Comparison of ENCODE assay signal across 8 cellular contexts in genomic region chr22:17258015-17258827, GRCh38. TPM values are rescaled to one million over a fixed set of nuclear protein-coding genes. Genes with fewer than 3 reads are reported as not detected.
DNase-seq lines count a peak whose midpoint lies in the region; ATAC-seq, FAIRE-seq and TF ChIP-seq lines count a peak whose summit lies in the region.

No MANE protein-coding gene starts in this region.

- no peaks in the 10 kb centered on the region for H3K36me3 ChIP-seq in H7 (replicated peaks; ENCODE audit: control insufficient read depth, insufficient read depth, low read length)

- DNase-seq in GM12892 (ENCODE audit: insufficient read length): peak; percentile 67
- peak; percentile 85 for DNase-seq in H7
- DNase-seq in M059J (ENCODE audit: low read depth): peak; percentile 77
- peak; percentile 80 for DNase-seq in RPMI8226
- peak; percentile 61 for DNase-seq in activated naive CD8-positive, alpha-beta T cell treated with anti-CD3 and anti-CD28 coated beads, Interleukin-2, amount 50 U/mL, for 24 hours
- DNase-seq in stimulated activated CD4-positive, alpha-beta T cell treated with anti-CD3 and anti-CD28 coated beads, TNF-alpha, amount 100 ng/mL, for 48 hours (ENCODE audit: low read depth in 3 of 3): peak; percentile 42 to 60 (median 50)
- DNase-seq in GDM1 (lab: John Stamatoyannopoulos, UW): no peak

- peak overlapping the region; percentile 12 for H3K27ac Mint-ChIP-seq in activated naive CD8-positive, alpha-beta T cell treated with anti-CD3 and anti-CD28 coated beads, Interleukin-2, amount 50 U/mL, for 24 hours

- TF ChIP-seq POLR2A in GM12892 (IDR thresholded peaks at IDR 0.05; ENCODE audit: low read depth, low read length): no peak

- H3K27me3 ChIP-seq in H7 (ENCODE audit: control insufficient read depth, insufficient read depth, low read length) (no peaks in the 10 kb centered on the region), layer of hippocampus (ENCODE audit: control insufficient read depth, insufficient read depth, low read length) (no peaks in the 10 kb centered on the region)

- no peak overlapping the region for H3K4me3 ChIP-seq in H7 (ENCODE audit: insufficient read depth, low read depth, low read length)

- ATAC-seq in activated naive CD8-positive, alpha-beta T cell treated with anti-CD3 and anti-CD28 coated beads, Interleukin-2, amount 50 U/mL, for 24 hours: peak; percentile 94

- peaks cover 20% of the 10 kb centered on the region for H3K4me1 Mint-ChIP-seq in activated naive CD8-positive, alpha-beta T cell treated with anti-CD3 and anti-CD28 coated beads, Interleukin-2, amount 50 U/mL, for 24 hours

- no peaks in the 10 kb centered on the region for H3K27me3 Mint-ChIP-seq in activated naive CD8-positive, alpha-beta T cell treated with anti-CD3 and anti-CD28 coated beads, Interleukin-2, amount 50 U/mL, for 24 hours

- no peak overlapping the region for H3K4me3 Mint-ChIP-seq in activated naive CD8-positive, alpha-beta T cell treated with anti-CD3 and anti-CD28 coated beads, Interleukin-2, amount 50 U/mL, for 24 hours

- H3K27ac ChIP-seq in layer of hippocampus (ENCODE audit: low read depth, low read length): peak overlapping the region; percentile 32

- H3K36me3 Mint-ChIP-seq in activated naive CD8-positive, alpha-beta T cell treated with anti-CD3 and anti-CD28 coated beads, Interleukin-2, amount 50 U/mL, for 24 hours (ENCODE audit: low read depth): no peaks in the 10 kb centered on the region

- H3K9me3 Mint-ChIP-seq in activated naive CD8-positive, alpha-beta T cell treated with anti-CD3 and anti-CD28 coated beads, Interleukin-2, amount 50 U/mL, for 24 hours: no peaks in the 10 kb centered on the region

- FAIRE-seq in GM12892 (lab: Jason Lieb, UNC): peak; percentile 97

RNA-seq across cellular contexts. Expression of gene ADA2, which starts 39.0 kb away (rescaled TPM):
- polyA plus RNA-seq in GM12892 (2012; ENCODE audit: missing spikeins): 4.0 TPM
- total RNA-seq in H7 (2014; rRNA removed; shearing (Covaris generic)): 29.1 and 36.0 TPM in 2 replicates
- total RNA-seq in M059J (2014; rRNA removed; shearing (Covaris generic)): 9.6 and 15.4 TPM in 2 replicates
